10 cellular contexts compared by ENCODE assay signal in genomic region chr5:115349001-115349817, GRCh38. TPM values are rescaled to one million over a fixed set of nuclear protein-coding genes. Genes with fewer than 3 reads are reported as not detected.
A peak's percentile ranks its signal among the peaks of the same experiment; 100 is the strongest.
DNase-seq lines count a peak whose midpoint lies in the region; ATAC-seq and TF ChIP-seq lines count a peak whose summit lies in the region.
"Had no signal": no experiment of that assay in that cellular context is flagged by ENCODE, and none has a peak within 500 bp of the region (broad histone marks: within the 10 kb centered on the region; RNA-seq: fewer than 3 reads in every experiment).

No MANE protein-coding gene starts in this region.

- H3K27ac Mint-ChIP-seq in naive thymus-derived CD8-positive, alpha-beta T cell = no peak overlapping the region
- H3K27ac Mint-ChIP-seq in Caco-2 (ENCODE audit: unreplicated experiment) = no peak overlapping the region

- no peaks in the 10 kb centered on the region for H3K36me3 Mint-ChIP-seq in naive thymus-derived CD8-positive, alpha-beta T cell
- H3K36me3 Mint-ChIP-seq in Caco-2 (ENCODE audit: insufficient read depth, unreplicated experiment) = no peaks in the 10 kb centered on the region

- ATAC-seq in right lobe of liver = peak; percentile 93 to 97 (median 93)
- no peak for ATAC-seq in naive thymus-derived CD8-positive, alpha-beta T cell

- BruUV-seq in Caco-2 (replicated peaks; lab: Mats Ljungman, UMichigan) = no TSS peak

- CTCF ChIA-PET in Caco-2 (lab: Charles Lee) = interaction anchor here (0.7 kb wide), 1 partner anchor 225 kb away, joined by 3 read pairs; no protein-coding TSS in a partner anchor

- H3K4me3 ChIP-seq in brain microvascular endothelial cell (ENCODE audit: low read depth, low read length) (no peak overlapping the region), right lobe of liver (no peak overlapping the region), Caco-2 (ENCODE audit: low read depth, low read length) (no peak overlapping the region)
- H3K4me3 ChIP-seq: skin epidermis had no signal

- DNase-seq in COLO829 (ENCODE audit: low spot score) = peak; percentile 53
- DNase-seq in LoVo (ENCODE audit: low spot score) = peak; percentile 87
- peak; percentile 84 for DNase-seq in brain microvascular endothelial cell
- DNase-seq in right lobe of liver = peak; percentile 48 to 74 (median 62)
- no peak for DNase-seq in G401 (ENCODE audit: low spot score)
- no peak for DNase-seq in naive thymus-derived CD8-positive, alpha-beta T cell
- DNase-seq in Caco-2 = no peak
- DNase-seq in COR-L47 (lab: John Stamatoyannopoulos, UW) = no peak
- DNase-seq: NCI-H524 treated with DMSO at 0.1 percent for 48 hours had no signal

- H3K36me3 ChIP-seq in brain microvascular endothelial cell (replicated peaks) = no peaks in the 10 kb centered on the region
- no peaks in the 10 kb centered on the region for H3K36me3 ChIP-seq in right lobe of liver
- H3K36me3 ChIP-seq in Caco-2 (ENCODE audit: control insufficient read depth, insufficient read depth, low read length) = no peaks in the 10 kb centered on the region

- WGBS in right lobe of liver (ENCODE audit: insufficient coverage, low coverage, low lambda C conversion rate, missing lambda C conversion rate) = 12% methylated on average over 5 of the region's 5 CpGs

- POLR2A ChIA-PET in naive thymus-derived CD8-positive, alpha-beta T cell (lab: Charles Lee) = no interaction called here
- POLR2A ChIA-PET in Caco-2 (lab: Charles Lee) = no interaction called here

- H3K4me1 ChIP-seq in right lobe of liver = peaks cover 0 to 17% (median 3%) of the 10 kb centered on the region in 4 donors
- H3K4me1 ChIP-seq in Caco-2 = peaks cover 7% of the 10 kb centered on the region

- peaks cover 9 to 50% (median 25%) of the 10 kb centered on the region in 5 donors for H3K27me3 Mint-ChIP-seq in naive thymus-derived CD8-positive, alpha-beta T cell
- no peaks in the 10 kb centered on the region for H3K27me3 Mint-ChIP-seq in Caco-2 (ENCODE audit: insufficient read depth, unreplicated experiment)

- intact Hi-C loops in right lobe of liver (cut with DNase I) = no loop called here
- intact Hi-C loops in Caco-2 (cut with micrococcal nuclease; ENCODE audit: unreplicated experiment) = no loop called here

- in situ Hi-C loops in brain microvascular endothelial cell (cut with HindIII; ENCODE audit: low pct_ligation_motif_present, low sequenced_read_pairs) (no loop called here), G401 (cut with HindIII; ENCODE audit: low sequenced_read_pairs) (no loop called here)

- H3K27me3 ChIP-seq in brain microvascular endothelial cell (replicated peaks) (no peaks in the 10 kb centered on the region), right lobe of liver (no peaks in the 10 kb centered on the region), Caco-2 (replicated peaks; ENCODE audit: control insufficient read depth, insufficient read depth, low read length) (no peaks in the 10 kb centered on the region)

- H3K27ac ChIP-seq in brain microvascular endothelial cell = peak overlapping the region; percentile 71
- H3K27ac ChIP-seq in right lobe of liver = peak overlapping the region; percentile 58 to 86 (median 76)

- no peak overlapping the region for H3K4me3 Mint-ChIP-seq in naive thymus-derived CD8-positive, alpha-beta T cell
- H3K4me3 Mint-ChIP-seq in Caco-2 (ENCODE audit: unreplicated experiment) = no peak overlapping the region

- H3K9me3 ChIP-seq in right lobe of liver = no peaks in the 10 kb centered on the region
- no peaks in the 10 kb centered on the region for H3K9me3 ChIP-seq in Caco-2

- no peaks in the 10 kb centered on the region for H3K4me1 Mint-ChIP-seq in naive thymus-derived CD8-positive, alpha-beta T cell
- no peaks in the 10 kb centered on the region for H3K4me1 Mint-ChIP-seq in Caco-2 (ENCODE audit: low read depth, unreplicated experiment)

- H3K9me3 Mint-ChIP-seq in naive thymus-derived CD8-positive, alpha-beta T cell = peaks cover 0 to 6% (median 0%) of the 10 kb centered on the region in 9 donors
- H3K9me3 Mint-ChIP-seq in Caco-2 (ENCODE audit: unreplicated experiment) = no peaks in the 10 kb centered on the region

- no peak for TF ChIP-seq POLR2A in right lobe of liver (IDR thresholded peaks at IDR 0.05)

- no peak for TF ChIP-seq CTCF in brain microvascular endothelial cell (IDR thresholded peaks at IDR 0.05; ENCODE audit: low read depth, low read length, missing control alignments)
- peak in 3 of 4 donors; percentile 11 to 44 (median 13) for TF ChIP-seq CTCF in right lobe of liver (IDR thresholded peaks at IDR 0.05)
- TF ChIP-seq CTCF in Caco-2 (IDR thresholded peaks at IDR 0.05; ENCODE audit: insufficient read depth in 1 of 2, low read depth in 1 of 2, low read length in 1 of 2, severe bottlenecking in 1 of 2, unreplicated experiment in 1 of 2) = no peak

RNA-seq across cellular contexts. Expression of gene CCDC112, which starts 52.8 kb away (rescaled TPM):
- total RNA-seq in right lobe of liver = 1 to 10 TPM in 2 of 6 experiments, under 1 TPM in 4; 0.49 to 1.8 (median 0.93) TPM
- 8.7 and 9.0 TPM in 2 replicates for total RNA-seq in G401 (2014; rRNA removed; shearing (Covaris generic))
- total RNA-seq in naive thymus-derived CD8-positive, alpha-beta T cell = 1 to 10 TPM; 6.5 to 7.5 TPM
- polyA plus RNA-seq in naive thymus-derived CD8-positive, alpha-beta T cell = 1 to 10 TPM; 2.8 to 4.5 (median 4.3) TPM
- 2.4 and 2.9 TPM in 2 replicates for total RNA-seq in Caco-2 (2022)

Comparison
In these comparisons a context has a peak if more than half of its experiments do, and no peak if none do; other contexts are left out.
1. DNase-seq: peak in COLO829 (single experiment), LoVo (single experiment), brain microvascular endothelial cell (single experiment) and right lobe of liver (3 of 3); none in G401 (single experiment), naive thymus-derived CD8-positive, alpha-beta T cell (0 of 10), Caco-2 (0 of 2) and COR-L47 (single experiment).
2. CTCF ChIP-seq: peak in right lobe of liver (3 of 4); none in brain microvascular endothelial cell (single experiment) and Caco-2 (0 of 2).
3. ATAC-seq: peak in right lobe of liver (4 of 4); none in naive thymus-derived CD8-positive, alpha-beta T cell (0 of 2).